8 cellular contexts compared by ENCODE assay signal in the genomic region with DNA sequence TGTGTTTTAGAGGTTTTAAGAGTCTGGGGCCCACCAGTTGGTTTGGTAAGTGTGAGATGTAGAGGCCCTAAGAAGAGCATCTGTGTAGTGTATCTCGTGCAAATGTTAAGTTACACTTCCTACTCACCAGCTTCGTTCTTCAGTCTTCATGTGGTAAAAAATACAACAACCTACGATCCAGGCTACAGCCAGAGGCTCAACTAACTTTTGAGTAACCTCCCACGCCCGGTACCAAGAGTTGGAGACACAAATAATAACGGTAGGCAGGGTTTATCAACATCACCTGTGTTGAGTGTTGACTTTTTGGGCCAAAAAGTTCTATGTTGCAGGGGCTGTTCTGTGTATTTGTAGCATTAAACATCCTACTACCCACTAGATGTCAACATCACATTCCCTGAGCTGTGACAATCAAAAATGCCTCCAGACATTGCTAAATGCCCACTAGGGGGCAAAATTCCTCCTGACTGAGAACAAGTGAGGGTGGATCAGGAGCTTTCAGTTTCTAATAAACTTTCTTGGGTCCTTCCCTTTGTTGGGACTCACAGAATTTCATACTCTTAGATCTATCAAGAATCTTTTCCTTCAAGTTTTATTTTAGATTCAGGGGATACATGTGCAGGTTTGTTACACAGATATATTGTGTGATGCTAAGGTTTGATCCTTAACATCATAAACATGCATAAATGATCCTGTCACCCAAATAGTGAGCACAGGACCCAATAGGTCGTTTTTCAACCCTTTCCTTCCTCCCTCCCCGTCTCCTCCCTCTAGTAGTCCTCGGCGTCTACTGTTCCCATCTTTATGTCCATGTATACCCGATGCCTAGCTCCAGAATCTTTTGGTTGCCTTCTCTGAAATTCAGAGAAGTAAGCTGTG.
DNase-seq lines count a peak whose midpoint lies in the region; ATAC-seq and TF ChIP-seq lines count a peak whose summit lies in the region.

No MANE protein-coding gene starts in this region.

- no peak for TF ChIP-seq POLR2A in body of pancreas (IDR thresholded peaks at IDR 0.05)

- intact Hi-C loops in body of pancreas (cut with DNase I), result loop anchor here (10.0 kb wide), 1 partner anchor 104 kb away; no protein-coding TSS in a partner anchor

- peak; percentile 86 for ATAC-seq in body of pancreas

- DNase-seq in NCI-H2227 (lab: John Stamatoyannopoulos, UW; ENCODE audit: unreplicated experiment) (peak; percentile 53), NCI-H2227 treated with DMSO at 0.1 percent for 48 hours (lab: John Stamatoyannopoulos, UW) (no peak), H7 (peak; percentile 19), LHCN-M2 (ENCODE audit: low read depth) (peak; percentile 81), T follicular helper cell (ENCODE audit: low read depth) (peak; percentile 39), body of pancreas (peak; percentile 52 to 72 (median 56)), iPS-NIHi7 (ENCODE audit: extremely low spot score) (peak; percentile 65)
- peak; percentile 14 to 30 (median 24) for DNase-seq in stimulated activated CD4-positive, alpha-beta T cell treated with anti-CD3 and anti-CD28 coated beads, Interleukin-1b, Interleukin-23, amount 100 ng/mL, for 24 hours (ENCODE audit: low read depth in 4 of 4, low spot score in 1 of 4)

- H3K27me3 ChIP-seq in H7 (ENCODE audit: control insufficient read depth, insufficient read depth, low read length), result no peaks in the 10 kb centered on the region
- H3K27me3 ChIP-seq in body of pancreas, result no peaks in the 10 kb centered on the region

- 54 to 58% methylated on average over 11 of the region's 11 CpGs for WGBS in body of pancreas, 2 donors

- H3K4me1 ChIP-seq in body of pancreas, result peaks cover 11% of the 10 kb centered on the region

- TF ChIP-seq CTCF in body of pancreas (IDR thresholded peaks at IDR 0.05), result peak; percentile 58 to 77 (median 70)

- no peak overlapping the region for H3K27ac ChIP-seq in body of pancreas

- H3K36me3 ChIP-seq in H7 (replicated peaks; ENCODE audit: control insufficient read depth, insufficient read depth, low read length) (no peaks in the 10 kb centered on the region), body of pancreas (replicated peaks in 1 of 2; ENCODE audit: insufficient read depth in 1 of 2, low read depth in 2 of 2) (no peaks in the 10 kb centered on the region)

- no peaks in the 10 kb centered on the region for H3K9me3 ChIP-seq in body of pancreas

- H3K4me3 ChIP-seq in H7 (ENCODE audit: insufficient read depth, low read depth, low read length) (no peak overlapping the region), body of pancreas (no peak overlapping the region)
